Comparison of ENCODE assay signal across 8 cellular contexts in genomic region chr11:65504671-65505433, GRCh38. TPM values are rescaled to one million over a fixed set of nuclear protein-coding genes. Genes with fewer than 3 reads are reported as not detected.
A peak's percentile ranks its signal among the peaks of the same experiment; 100 is the strongest.
DNase-seq lines count a peak whose midpoint lies in the region; ATAC-seq and TF ChIP-seq lines count a peak whose summit lies in the region.

No MANE protein-coding gene starts in this region.

- no peaks in the 10 kb centered on the region for H3K27me3 ChIP-seq in uterus

- peak overlapping the region; percentile 80 for H3K27ac Mint-ChIP-seq in stimulated activated naive CD8-positive, alpha-beta T cell treated with anti-CD3 and anti-CD28 coated beads, Interleukin-15, Interleukin-2, amounts not matched to agents 100 ng/mL and 50 ng/mL, for 24 hours

- no peaks in the 10 kb centered on the region for H3K9me3 ChIP-seq in uterus

- peak overlapping the region; percentile 96 to 97 for H3K27ac ChIP-seq in uterus

- no peak overlapping the region for H3K4me3 Mint-ChIP-seq in stimulated activated naive CD8-positive, alpha-beta T cell treated with anti-CD3 and anti-CD28 coated beads, Interleukin-15, Interleukin-2, amounts not matched to agents 100 ng/mL and 50 ng/mL, for 24 hours

- intact Hi-C loops in lower leg skin (cut with DNase I; ENCODE audit: low total_unique reads): loop anchor here (5.0 kb wide), 1 partner anchor 88 kb away; no protein-coding TSS in a partner anchor
- intact Hi-C loops in uterus (cut with DNase I; ENCODE audit: low total_unique reads): no loop called here

- no peak for DNase-seq in stimulated activated naive CD8-positive, alpha-beta T cell treated with anti-CD3 and anti-CD28 coated beads, Interleukin-15, Interleukin-2, amounts not matched to agents 100 U/mL and 50 U/mL, for 24 hours
- DNase-seq in astrocyte of the hippocampus (ENCODE audit: low read depth, low spot score) (peak; percentile 67), lower leg skin (ENCODE audit: low spot score in 2 of 2) (no peak), uterus (no peak), iPS-NIHi7 (ENCODE audit: extremely low spot score) (no peak)

- H3K4me3 ChIP-seq in lower leg skin (ENCODE audit: low read depth, poor library complexity, severe bottlenecking) (peak overlapping the region; percentile 16), uterus (peak overlapping the region; percentile 85 to 90)

- TF ChIP-seq POLR2A in lower leg skin (IDR thresholded peaks at IDR 0.05) (no peak), uterus (IDR thresholded peaks at IDR 0.05) (no peak)

- H3K4me1 ChIP-seq in uterus: peaks cover 0 to 9% of the 10 kb centered on the region in 2 donors

- ATAC-seq in stimulated activated naive CD8-positive, alpha-beta T cell treated with anti-CD3 and anti-CD28 coated beads, Interleukin-15, Interleukin-2, amounts not matched to agents 100 U/mL and 50 U/mL, for 24 hours: no peak
- ATAC-seq in GM18498 (IDR thresholded peaks at IDR 0.05; ENCODE audit: unreplicated experiment) (no peak), GM18867 (IDR thresholded peaks at IDR 0.05; ENCODE audit: unreplicated experiment) (no peak)

- no peak for TF ChIP-seq CTCF in lower leg skin (IDR thresholded peaks at IDR 0.05)
- TF ChIP-seq CTCF in uterus (IDR thresholded peaks at IDR 0.05): no peak

- H3K36me3 ChIP-seq in uterus: no peaks in the 10 kb centered on the region

- WGBS in lower leg skin, 2 donors: 4 to 9% methylated on average over 7 of the region's 7 CpGs

- H3K4me1 Mint-ChIP-seq in stimulated activated naive CD8-positive, alpha-beta T cell treated with anti-CD3 and anti-CD28 coated beads, Interleukin-15, Interleukin-2, amounts not matched to agents 100 ng/mL and 50 ng/mL, for 24 hours (ENCODE audit: low read depth): peaks cover 47% of the 10 kb centered on the region

- H3K36me3 Mint-ChIP-seq in stimulated activated naive CD8-positive, alpha-beta T cell treated with anti-CD3 and anti-CD28 coated beads, Interleukin-15, Interleukin-2, amounts not matched to agents 100 ng/mL and 50 ng/mL, for 24 hours (ENCODE audit: low read depth): no peaks in the 10 kb centered on the region

- H3K9me3 Mint-ChIP-seq in stimulated activated naive CD8-positive, alpha-beta T cell treated with anti-CD3 and anti-CD28 coated beads, Interleukin-15, Interleukin-2, amounts not matched to agents 100 ng/mL and 50 ng/mL, for 24 hours: no peaks in the 10 kb centered on the region

- H3K27me3 Mint-ChIP-seq in stimulated activated naive CD8-positive, alpha-beta T cell treated with anti-CD3 and anti-CD28 coated beads, Interleukin-15, Interleukin-2, amounts not matched to agents 100 ng/mL and 50 ng/mL, for 24 hours: no peaks in the 10 kb centered on the region

RNA-seq across cellular contexts. Expression of gene MALAT1, which starts 6.0 kb away (rescaled TPM):
- total RNA-seq in lower leg skin: over 10,000 TPM in 1 of 4 donors, 1,000 to 10,000 TPM in 3; 5,806 to 14,299 (median 7,416) TPM
- total RNA-seq in uterus: over 10,000 TPM in 3 of 4 donors, 1,000 to 10,000 TPM in 1; 6,732 to 19,335 (median 13,886) TPM

RNA-seq across cellular contexts. Expression of gene SCYL1, which starts 20.0 kb away (rescaled TPM):
- total RNA-seq in lower leg skin: 100 to 1,000 TPM in 1 of 4 donors, 10 to 100 TPM in 3; 73.1 to 103 (median 89.5) TPM
- 100 to 1,000 TPM in 1 of 4 donors, 10 to 100 TPM in 3; 28.8 to 101 (median 70.1) TPM for total RNA-seq in uterus

RNA-seq across cellular contexts. Expression of gene LTBP3, which starts 53.3 kb away (rescaled TPM):
- total RNA-seq in lower leg skin: 100 to 1,000 TPM in 2 of 4 donors, 10 to 100 TPM in 2; 71.9 to 113 (median 100) TPM
- total RNA-seq in uterus: 100 to 1,000 TPM; 131 to 240 (median 217) TPM
